In the genomic region with DNA sequence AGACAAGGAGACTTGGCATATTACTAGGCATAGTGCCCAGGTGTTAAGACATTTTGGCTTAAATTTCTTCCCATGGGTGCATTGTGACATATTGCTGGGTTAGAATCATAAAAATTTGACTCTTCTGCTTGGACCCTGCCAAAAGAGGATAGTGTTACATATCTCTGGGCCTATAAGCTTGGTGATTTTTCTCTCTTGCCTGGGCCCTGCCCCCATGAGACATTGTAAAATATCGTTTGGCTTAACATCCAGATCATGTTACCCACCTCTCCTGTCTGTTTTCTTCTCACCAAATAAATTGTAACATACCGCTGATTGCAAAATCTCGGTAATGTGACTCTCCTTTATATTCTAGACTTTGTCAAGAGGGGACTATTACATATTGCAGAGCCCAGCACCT, we compare ENCODE assay signal across 34 cellular contexts.
"Had no signal": no experiment of that assay in that cellular context is flagged by ENCODE, and none has a peak within 500 bp of the region (broad histone marks: within the 10 kb centered on the region; RNA-seq: fewer than 3 reads in every experiment).

No MANE protein-coding gene starts in this region.

- H3K27ac ChIP-seq: adrenal gland, ascending aorta, body of pancreas, brain microvascular endothelial cell, breast epithelium, cardiac muscle cell had no signal

- DNase-seq: activated effector memory CD4-positive, alpha-beta T cell treated with anti-CD3 and anti-CD28 coated beads, Interleukin-2, amount 50 U/mL, for 16 hours; activated effector memory CD4-positive, alpha-beta T cell treated with Interleukin-2 at 50 U/mL for 16 hours; activated gamma-delta T cell; activated gamma-delta T cell treated with Interleukin-2 at 50 U/mL for 16 hours; activated naive CD4-positive, alpha-beta T cell; activated naive CD4-positive, alpha-beta T cell treated with anti-CD3 and anti-CD28 coated beads for 36 hours; activated naive CD4-positive, alpha-beta T cell treated with anti-CD3 and anti-CD28 coated beads, Interleukin-2, amount 10 ng/mL, durations not matched to agents 7 days and 5 days; activated naive CD4-positive, alpha-beta T cell treated with anti-CD3 and anti-CD28 coated beads, Interleukin-2, amount 50 U/mL, for 16 hours; activated naive CD4-positive, alpha-beta T cell treated with Interleukin-2 at 50 U/mL for 16 hours; activated naive CD8-positive, alpha-beta T cell treated with anti-CD3 and anti-CD28 coated beads for 36 hours; activated naive CD8-positive, alpha-beta T cell treated with anti-CD3 and anti-CD28 coated beads, Interleukin-2, amount 10 ng/mL, durations not matched to agents 7 days and 5 days; activated naive CD8-positive, alpha-beta T cell treated with anti-CD3 and anti-CD28 coated beads, Interleukin-2, amount 50 U/mL, for 24 hours; activated T-cell treated with anti-CD3 and anti-CD28 coated beads, Interleukin-2, amount 50 U/mL, for 1 hour; activated T-cell treated with anti-CD3 and anti-CD28 coated beads, Interleukin-2, amount 50 U/mL, for 24 hours; activated T-cell treated with anti-CD3 and anti-CD28 coated beads, Interleukin-2, amount 50 U/mL, for 4 hours; activated T-cell treated with anti-CD3 and anti-CD28 coated beads, Interleukin-2, amount 50 U/mL, for 48 hours; activated T-cell treated with anti-CD3 and anti-CD28 coated beads, Interleukin-2, amount 50 U/mL, for 72 hours; adrenal gland; amniotic stem cell; amygdala; anterior cingulate cortex; aorta; body of pancreas; brain microvascular endothelial cell; caudate nucleus; central memory CD4-positive, alpha-beta T cell; cerebellar nuclear complex had no signal

- H3K36me3 ChIP-seq: adrenal gland, ascending aorta, brain microvascular endothelial cell, breast epithelium, cardiac muscle cell had no signal

- H3K4me1 ChIP-seq: adrenal gland, ascending aorta, body of pancreas, breast epithelium had no signal

- H3K27me3 ChIP-seq: adrenal gland, ascending aorta, body of pancreas, brain microvascular endothelial cell, breast epithelium, cardiac muscle cell had no signal

- FAIRE-seq: astrocyte, bronchial epithelial cell had no signal

- ATAC-seq: activated naive CD4-positive, alpha-beta T cell treated with anti-CD3 and anti-CD28 coated beads, Interleukin-2, amount 50 U/mL, for 72 hours; activated naive CD8-positive, alpha-beta T cell treated with anti-CD3 and anti-CD28 coated beads, Interleukin-2, amount 50 U/mL, for 24 hours; activated T-cell treated with anti-CD3 and anti-CD28 coated beads, Interleukin-2, amount 50 U/mL, for 4 hours; activated T-cell treated with anti-CD3 and anti-CD28 coated beads, Interleukin-2, amount 50 U/mL, for 72 hours; activated T-helper 17 cell treated with anti-CD3 and anti-CD28 coated beads, Interleukin-2, amount 50 U/mL, for 72 hours; body of pancreas had no signal

- H3K9me3 ChIP-seq: adrenal gland, ascending aorta, body of pancreas, breast epithelium had no signal

- H3K4me3 ChIP-seq: adrenal gland, ascending aorta, body of pancreas, breast epithelium, cardiac muscle cell had no signal
